In the genomic region with DNA sequence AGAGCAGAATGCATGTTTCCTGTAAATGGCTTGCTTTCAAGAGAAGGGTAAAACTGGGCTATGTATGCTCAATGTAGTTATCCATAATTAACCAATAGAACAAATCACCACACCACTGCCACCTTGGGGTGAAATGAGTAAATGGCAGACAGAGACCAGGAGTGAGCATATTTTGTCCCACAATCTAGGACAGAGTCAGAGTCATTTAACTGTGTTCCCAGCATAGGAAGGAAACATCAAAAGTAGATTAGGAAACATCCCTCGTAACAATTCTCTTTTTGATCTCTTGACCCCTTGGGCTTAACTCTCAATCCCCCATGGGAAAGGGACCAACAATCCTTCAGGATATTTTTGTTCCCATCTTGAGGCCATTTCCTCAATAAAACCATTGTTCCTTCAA, we compare ENCODE assay signal across 8 cellular contexts.
DNase-seq lines count a peak whose midpoint lies in the region; TF ChIP-seq lines count a peak whose summit lies in the region.

No MANE protein-coding gene starts in this region.

- H3K4me3 ChIP-seq in GM23248 = no peak overlapping the region
- H3K4me3 ChIP-seq in Karpas-422 (ENCODE audit: low read length) = no peak overlapping the region
- H3K4me3 ChIP-seq in liver (ENCODE audit: low read depth in 1 of 3, low read length in 3 of 3) = no peak overlapping the region

- no peaks in the 10 kb centered on the region for H3K4me1 ChIP-seq in GM23248 (ENCODE audit: insufficient read depth)
- H3K4me1 ChIP-seq in Karpas-422 (ENCODE audit: low read length) = no peaks in the 10 kb centered on the region
- peaks cover 0 to 9% (median 0%) of the 10 kb centered on the region in 4 donors for H3K4me1 ChIP-seq in liver (ENCODE audit: control insufficient read depth in 4 of 4, insufficient read depth in 4 of 4, low read length in 3 of 4)

- no peaks in the 10 kb centered on the region for H3K27me3 ChIP-seq in GM23248 (replicated peaks; ENCODE audit: insufficient read depth)
- no peaks in the 10 kb centered on the region for H3K27me3 ChIP-seq in Karpas-422 (ENCODE audit: low read length)
- H3K27me3 ChIP-seq in liver (ENCODE audit: control insufficient read depth in 4 of 4, insufficient read depth in 4 of 4, low read length in 3 of 4) = no peaks in the 10 kb centered on the region

- in situ Hi-C loops in GM23248 (cut with MboI) (no loop called here), SK-MEL-5 (cut with HindIII; ENCODE audit: low pct_unique_long_range_greater_than_20kb, low sequenced_read_pairs) (no loop called here)

- no peak overlapping the region for H3K27ac ChIP-seq in GM23248
- H3K27ac ChIP-seq in Karpas-422 (ENCODE audit: low read length) = no peak overlapping the region
- H3K27ac ChIP-seq in liver (ENCODE audit: low read depth in 1 of 2, low read length in 2 of 2) = no peak overlapping the region
- no peak overlapping the region for H3K27ac ChIP-seq in substantia nigra (ENCODE audit: low read depth, low read length, poor library complexity, severe bottlenecking)

- no peak overlapping the region for H2AFZ ChIP-seq in GM23248
- H2AFZ ChIP-seq in Karpas-422 (ENCODE audit: low read length) = no peak overlapping the region

- no peak overlapping the region for H3K4me2 ChIP-seq in GM23248 (ENCODE audit: unreplicated experiment)
- no peak overlapping the region for H3K4me2 ChIP-seq in Karpas-422 (ENCODE audit: low read depth, low read length, poor library complexity, severe bottlenecking)

- no peaks in the 10 kb centered on the region for H4K20me1 ChIP-seq in GM23248 (ENCODE audit: insufficient read depth)
- H4K20me1 ChIP-seq in Karpas-422 (ENCODE audit: insufficient read depth, low read depth, low read length) = 0 out of 2 replicates have a peak, but pooled peaks cover 4% of the 10 kb centered on the region

- H3K9ac ChIP-seq in GM23248 (no peak overlapping the region), Karpas-422 (ENCODE audit: low read length) (no peak overlapping the region), liver (ENCODE audit: low read depth in 1 of 2, low read length in 2 of 2) (no peak overlapping the region)

- H3K36me3 ChIP-seq in GM23248 (ENCODE audit: low read depth) (no peaks in the 10 kb centered on the region), Karpas-422 (ENCODE audit: insufficient read depth, low read length) (no peaks in the 10 kb centered on the region), liver (ENCODE audit: control insufficient read depth in 4 of 4, insufficient read depth in 3 of 4, low read depth in 1 of 4, low read length in 3 of 4) (no peaks in the 10 kb centered on the region)

- no peaks in the 10 kb centered on the region for H3F3A ChIP-seq in GM23248 (ENCODE audit: insufficient read depth)

- 0 to 6% methylated on average over 1 of the region's 1 CpG for WGBS in GM23248 (ENCODE audit: low coverage in 1 of 2, low lambda C conversion rate in 2 of 2, missing lambda C conversion rate in 2 of 2), 2 experiments
- WGBS in liver = 3% methylated on average over 1 of the region's 1 CpG

- H3K9me3 ChIP-seq in GM23248 (ENCODE audit: low read depth) = no peaks in the 10 kb centered on the region
- no peaks in the 10 kb centered on the region for H3K9me3 ChIP-seq in Karpas-422 (ENCODE audit: low read length)
- no peaks in the 10 kb centered on the region for H3K9me3 ChIP-seq in liver (ENCODE audit: control insufficient read depth in 4 of 4, low read length in 3 of 4)

- peak; percentile 86 for TF ChIP-seq RAD21 in liver (IDR thresholded peaks at IDR 0.05)

- peak; percentile 26 to 60 for DNase-seq in NCI-H524 (lab: John Stamatoyannopoulos, UW)
- no peak for DNase-seq in NCI-H524 treated with DMSO at 0.1 percent for 48 hours (lab: John Stamatoyannopoulos, UW)
- DNase-seq in GM23248 = peak; percentile 49
- DNase-seq in Karpas-422 = peak; percentile 75
- peak; percentile 82 for DNase-seq in SK-MEL-5 (ENCODE audit: low read depth, low spot score)
- peak; percentile 28 for DNase-seq in cerebellum (ENCODE audit: low spot score)
- peak in 39 of 49 donors; percentile 0 to 61 (median 18) for DNase-seq in substantia nigra (lab: John Stamatoyannopoulos, UW)

- H3K9me2 ChIP-seq in GM23248 (ENCODE audit: insufficient read depth) (no peaks in the 10 kb centered on the region), Karpas-422 (replicated peaks; ENCODE audit: insufficient read depth, low read length) (no peaks in the 10 kb centered on the region)

- peak; percentile 82 for TF ChIP-seq CTCF in liver (IDR thresholded peaks at IDR 0.05; ENCODE audit: low read depth, low read length, missing input control)

- H3K79me2 ChIP-seq in GM23248 (ENCODE audit: insufficient read depth) = no peaks in the 10 kb centered on the region
- H3K79me2 ChIP-seq in Karpas-422 (ENCODE audit: low read length) = no peaks in the 10 kb centered on the region

TF ChIP-seq in liver, 16 proteins besides CTCF, POLR2A, EP300 and RAD21:
- TF ChIP-seq HNF4G (IDR thresholded peaks at IDR 0.05) (no peak), TAF1 (conservative IDR thresholded peaks at IDR 0.05) (no peak), YY1 (IDR thresholded peaks at IDR 0.05) (peak; percentile 20), GABPA (IDR thresholded peaks at IDR 0.05 in 1 of 2, conservative IDR thresholded peaks at IDR 0.05 in 1 of 2) (no peak), FOXA2 (IDR thresholded peaks at IDR 0.05) (no peak), NR2F2 (IDR thresholded peaks at IDR 0.05) (peak; percentile 96), HNF4A (conservative IDR thresholded peaks at IDR 0.05) (no peak), FOXA1 (IDR thresholded peaks at IDR 0.05) (no peak), EGR1 (IDR thresholded peaks at IDR 0.05; ENCODE audit: low read depth in 2 of 2) (no peak), RXRA (IDR thresholded peaks at IDR 0.05) (no peak), JUND (IDR thresholded peaks at IDR 0.05) (no peak), SP1 (IDR thresholded peaks at IDR 0.05) (peak; percentile 9)
- TF ChIP-seq, protein P1, sequence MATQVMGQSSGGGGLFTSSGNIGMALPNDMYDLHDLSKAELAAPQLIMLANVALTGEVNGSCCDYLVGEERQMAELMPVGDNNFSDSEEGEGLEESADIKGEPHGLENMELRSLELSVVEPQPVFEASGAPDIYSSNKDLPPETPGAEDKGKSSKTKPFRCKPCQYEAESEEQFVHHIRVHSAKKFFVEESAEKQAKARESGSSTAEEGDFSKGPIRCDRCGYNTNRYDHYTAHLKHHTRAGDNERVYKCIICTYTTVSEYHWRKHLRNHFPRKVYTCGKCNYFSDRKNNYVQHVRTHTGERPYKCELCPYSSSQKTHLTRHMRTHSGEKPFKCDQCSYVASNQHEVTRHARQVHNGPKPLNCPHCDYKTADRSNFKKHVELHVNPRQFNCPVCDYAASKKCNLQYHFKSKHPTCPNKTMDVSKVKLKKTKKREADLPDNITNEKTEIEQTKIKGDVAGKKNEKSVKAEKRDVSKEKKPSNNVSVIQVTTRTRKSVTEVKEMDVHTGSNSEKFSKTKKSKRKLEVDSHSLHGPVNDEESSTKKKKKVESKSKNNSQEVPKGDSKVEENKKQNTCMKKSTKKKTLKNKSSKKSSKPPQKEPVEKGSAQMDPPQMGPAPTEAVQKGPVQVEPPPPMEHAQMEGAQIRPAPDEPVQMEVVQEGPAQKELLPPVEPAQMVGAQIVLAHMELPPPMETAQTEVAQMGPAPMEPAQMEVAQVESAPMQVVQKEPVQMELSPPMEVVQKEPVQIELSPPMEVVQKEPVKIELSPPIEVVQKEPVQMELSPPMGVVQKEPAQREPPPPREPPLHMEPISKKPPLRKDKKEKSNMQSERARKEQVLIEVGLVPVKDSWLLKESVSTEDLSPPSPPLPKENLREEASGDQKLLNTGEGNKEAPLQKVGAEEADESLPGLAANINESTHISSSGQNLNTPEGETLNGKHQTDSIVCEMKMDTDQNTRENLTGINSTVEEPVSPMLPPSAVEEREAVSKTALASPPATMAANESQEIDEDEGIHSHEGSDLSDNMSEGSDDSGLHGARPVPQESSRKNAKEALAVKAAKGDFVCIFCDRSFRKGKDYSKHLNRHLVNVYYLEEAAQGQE (IDR thresholded peaks at IDR 0.05) = no peak
- TF ChIP-seq, protein P2, sequence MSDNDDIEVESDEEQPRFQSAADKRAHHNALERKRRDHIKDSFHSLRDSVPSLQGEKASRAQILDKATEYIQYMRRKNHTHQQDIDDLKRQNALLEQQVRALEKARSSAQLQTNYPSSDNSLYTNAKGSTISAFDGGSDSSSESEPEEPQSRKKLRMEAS (IDR thresholded peaks at IDR 0.05) = no peak
- TF ChIP-seq, protein P3, sequence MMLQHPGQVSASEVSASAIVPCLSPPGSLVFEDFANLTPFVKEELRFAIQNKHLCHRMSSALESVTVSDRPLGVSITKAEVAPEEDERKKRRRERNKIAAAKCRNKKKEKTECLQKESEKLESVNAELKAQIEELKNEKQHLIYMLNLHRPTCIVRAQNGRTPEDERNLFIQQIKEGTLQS (IDR thresholded peaks at IDR 0.05) = no peak
- TF ChIP-seq, protein P4, sequence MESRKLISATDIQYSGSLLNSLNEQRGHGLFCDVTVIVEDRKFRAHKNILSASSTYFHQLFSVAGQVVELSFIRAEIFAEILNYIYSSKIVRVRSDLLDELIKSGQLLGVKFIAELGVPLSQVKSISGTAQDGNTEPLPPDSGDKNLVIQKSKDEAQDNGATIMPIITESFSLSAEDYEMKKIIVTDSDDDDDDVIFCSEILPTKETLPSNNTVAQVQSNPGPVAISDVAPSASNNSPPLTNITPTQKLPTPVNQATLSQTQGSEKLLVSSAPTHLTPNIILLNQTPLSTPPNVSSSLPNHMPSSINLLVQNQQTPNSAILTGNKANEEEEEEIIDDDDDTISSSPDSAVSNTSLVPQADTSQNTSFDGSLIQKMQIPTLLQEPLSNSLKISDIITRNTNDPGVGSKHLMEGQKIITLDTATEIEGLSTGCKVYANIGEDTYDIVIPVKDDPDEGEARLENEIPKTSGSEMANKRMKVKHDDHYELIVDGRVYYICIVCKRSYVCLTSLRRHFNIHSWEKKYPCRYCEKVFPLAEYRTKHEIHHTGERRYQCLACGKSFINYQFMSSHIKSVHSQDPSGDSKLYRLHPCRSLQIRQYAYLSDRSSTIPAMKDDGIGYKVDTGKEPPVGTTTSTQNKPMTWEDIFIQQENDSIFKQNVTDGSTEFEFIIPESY (IDR thresholded peaks at IDR 0.05) = no peak
